In the genomic region with DNA sequence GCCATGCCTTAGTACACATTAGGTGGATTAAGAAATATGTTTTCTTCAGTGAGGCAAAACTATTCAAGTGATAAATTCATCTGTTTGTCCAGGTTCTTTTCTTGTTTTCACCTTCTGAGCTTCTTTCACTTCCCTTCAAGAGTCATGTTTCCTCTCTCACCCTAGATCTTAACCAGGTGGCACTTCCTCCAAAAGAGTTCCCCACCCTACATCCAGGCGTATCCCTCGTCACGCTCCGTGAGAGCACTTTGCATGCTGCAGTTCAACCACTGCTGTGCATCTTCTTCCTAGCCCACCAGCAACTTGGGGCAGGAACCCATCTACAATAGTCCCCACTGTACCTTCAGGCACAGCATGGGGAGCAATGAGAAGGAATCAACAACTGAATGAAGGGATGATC, we compare ENCODE assay signal across 10 cellular contexts. TPM values are rescaled to one million over a fixed set of nuclear protein-coding genes. Genes with fewer than 3 reads are reported as not detected.
A peak's percentile ranks its signal among the peaks of the same experiment; 100 is the strongest.
DNase-seq lines count a peak whose midpoint lies in the region; ATAC-seq and TF ChIP-seq lines count a peak whose summit lies in the region.
"Had no signal": no experiment of that assay in that cellular context is flagged by ENCODE, and none has a peak within 500 bp of the region (broad histone marks: within the 10 kb centered on the region; RNA-seq: fewer than 3 reads in every experiment).

No MANE protein-coding gene starts in this region.

- H3K9me3 ChIP-seq in H9 (ENCODE audit: control insufficient read depth, low read depth, low read length) = peaks cover 11% of the 10 kb centered on the region

- H4K8ac ChIP-seq in H9 (replicated peaks; ENCODE audit: insufficient read length, low read depth, low read length) = no peak overlapping the region

- peaks cover 40 to 54% (median 46%) of the 10 kb centered on the region in 3 experiments for H3K36me3 Mint-ChIP-seq in H9 (ENCODE audit: insufficient read depth in 1 of 3, low read depth in 3 of 3)
- H3K36me3 Mint-ChIP-seq in stimulated activated naive B cell treated with anti-CD40 and anti-IgM and Interleukin-4, amounts not matched to agents 10 μg/mL and 1 μg/mL and 100 μg/mL, for 72 hours = peaks cover 26 to 62% of the 10 kb centered on the region in 2 donors
- peaks cover 0 to 5% of the 10 kb centered on the region in 2 donors for H3K36me3 Mint-ChIP-seq in activated T-cell treated with anti-CD3 and anti-CD28 coated beads, Interleukin-2, amount 50 U/mL, for 72 hours (ENCODE audit: insufficient read depth in 2 of 2)

- peaks cover 11% of the 10 kb centered on the region for H3K4me1 ChIP-seq in H9 (ENCODE audit: insufficient read depth, low read length)

- peak overlapping the region; percentile 11 to 81 (median 41); a peak in 4 of 7 replicates for H3K27ac Mint-ChIP-seq in H9
- peak overlapping the region; percentile 95 for H3K27ac Mint-ChIP-seq in stimulated activated naive B cell treated with anti-CD40 and anti-IgM and Interleukin-4, amounts not matched to agents 10 μg/mL and 1 μg/mL and 100 μg/mL, for 72 hours
- no peak overlapping the region for H3K27ac Mint-ChIP-seq in activated T-cell treated with anti-CD3 and anti-CD28 coated beads, Interleukin-2, amount 50 U/mL, for 72 hours
- H3K27ac Mint-ChIP-seq: progenitor cell of endocrine pancreas had no signal

- no peak overlapping the region for H4K91ac ChIP-seq in H9 (ENCODE audit: insufficient read length, low read depth, low read length)

- H4K5ac ChIP-seq in H9 (ENCODE audit: insufficient read length, low read depth, low read length) = no peak overlapping the region

- H3K4me2 ChIP-seq in H9 (ENCODE audit: insufficient read depth, insufficient read length, low read length) = no peak overlapping the region

- no CpG with 5 or more reads among the region's 4 CpGs for WGBS in H9 (ENCODE audit: extremely low coverage, insufficient read length, low lambda C conversion rate)

- DNase-seq in GM19238 (ENCODE audit: insufficient read length, low spot score) (peak; percentile 23), H9 (no peak), COLO829 (ENCODE audit: low spot score) (no peak), DMS 273 (lab: John Stamatoyannopoulos, UW; ENCODE audit: unreplicated experiment) (no peak)
- peak; percentile 70 for DNase-seq in stimulated activated naive B cell treated with anti-CD40 and anti-IgM and Interleukin-4, amounts not matched to agents 10 μg/mL and 1 μg/mL and 100 μg/mL, for 72 hours
- DNase-seq in activated T-cell treated with anti-CD3 and anti-CD28 coated beads, Interleukin-2, amount 50 U/mL, for 72 hours = no peak
- DNase-seq: activated CD8-positive, alpha-beta memory T cell treated with anti-CD3 and anti-CD28 coated beads, Interleukin-2, amount 50 U/mL, for 4 hours; brain microvascular endothelial cell had no signal

- no peaks in the 10 kb centered on the region for H3K79me1 ChIP-seq in H9 (ENCODE audit: insufficient read depth, low read depth, low read length, poor library complexity, severe bottlenecking)

- H3K27ac ChIP-seq in H9 (ENCODE audit: insufficient read length, low read depth, low read length) = no peak overlapping the region
- H3K27ac ChIP-seq: brain microvascular endothelial cell had no signal

- H2BK15ac ChIP-seq in H9 (ENCODE audit: low read depth, low read length) = no peak overlapping the region

- no peak overlapping the region for H2AK5ac ChIP-seq in H9 (ENCODE audit: insufficient read length, low read length)

- no peak overlapping the region for H3K14ac ChIP-seq in H9 (ENCODE audit: insufficient read depth, low read length)

- peaks cover 58% of the 10 kb centered on the region for H3K79me2 ChIP-seq in H9 (ENCODE audit: insufficient read depth, low read length)

- H3K23me2 ChIP-seq in H9 (ENCODE audit: insufficient read length, low read depth, low read length, poor library complexity, severe bottlenecking) = no peaks in the 10 kb centered on the region

- ATAC-seq in HG03442 (IDR thresholded peaks at IDR 0.05; ENCODE audit: unreplicated experiment) = peak; percentile 75
- peak; percentile 86 to 90 for ATAC-seq in stimulated activated naive B cell treated with anti-CD40 and anti-IgM and Interleukin-4, amounts not matched to agents 10 μg/mL and 1 μg/mL and 100 μg/mL, for 72 hours (replicated peaks)
- no peak for ATAC-seq in activated T-cell treated with anti-CD3 and anti-CD28 coated beads, Interleukin-2, amount 50 U/mL, for 72 hours (replicated peaks in 1 of 2)

- no peak overlapping the region for H2BK120ac ChIP-seq in H9 (ENCODE audit: low read depth, low read length, poor library complexity, severe bottlenecking)

- no peaks in the 10 kb centered on the region for H4K20me1 ChIP-seq in H9 (ENCODE audit: control insufficient read depth, insufficient read depth, insufficient read length)

- no peak overlapping the region for H3K18ac ChIP-seq in H9 (ENCODE audit: insufficient read length, low read depth, low read length)

- no peak overlapping the region for H3K4ac ChIP-seq in H9 (ENCODE audit: low read depth, low read length)

- no peak overlapping the region for H3K56ac ChIP-seq in H9 (ENCODE audit: insufficient read length, low read depth, low read length)

- H3K4me3 Mint-ChIP-seq in H9 = no peak overlapping the region; a peak in 1 of 5 replicates
- peak overlapping the region; percentile 65 to 68 for H3K4me3 Mint-ChIP-seq in stimulated activated naive B cell treated with anti-CD40 and anti-IgM and Interleukin-4, amounts not matched to agents 10 μg/mL and 1 μg/mL and 100 μg/mL, for 72 hours
- H3K4me3 Mint-ChIP-seq in activated T-cell treated with anti-CD3 and anti-CD28 coated beads, Interleukin-2, amount 50 U/mL, for 72 hours = no peak overlapping the region

- no peak for TF ChIP-seq CTCF in H9 (conservative IDR thresholded peaks at IDR 0.05)

- H2BK5ac ChIP-seq in H9 (ENCODE audit: insufficient read length, low read length) = no peak overlapping the region

- peaks cover 29 to 35% of the 10 kb centered on the region in 2 experiments for H3K9me3 Mint-ChIP-seq in H9
- H3K9me3 Mint-ChIP-seq in stimulated activated naive B cell treated with anti-CD40 and anti-IgM and Interleukin-4, amounts not matched to agents 10 μg/mL and 1 μg/mL and 100 μg/mL, for 72 hours = peaks cover 19 to 33% of the 10 kb centered on the region in 2 donors
- H3K9me3 Mint-ChIP-seq in activated T-cell treated with anti-CD3 and anti-CD28 coated beads, Interleukin-2, amount 50 U/mL, for 72 hours = peaks cover 6 to 12% of the 10 kb centered on the region in 2 donors

- H2BK12ac ChIP-seq in H9 (ENCODE audit: insufficient read length, low read depth, low read length) = no peak overlapping the region

- H3K23ac ChIP-seq in H9 (ENCODE audit: insufficient read length, low read depth, low read length) = no peak overlapping the region

- H2AFZ ChIP-seq in H9 (ENCODE audit: low read length) = no peak overlapping the region

- peaks cover 37 to 39% of the 10 kb centered on the region in 2 experiments for H3K4me1 Mint-ChIP-seq in H9
- H3K4me1 Mint-ChIP-seq in stimulated activated naive B cell treated with anti-CD40 and anti-IgM and Interleukin-4, amounts not matched to agents 10 μg/mL and 1 μg/mL and 100 μg/mL, for 72 hours = peaks cover 48 to 77% of the 10 kb centered on the region in 2 donors
- peaks cover 5% of the 10 kb centered on the region for H3K4me1 Mint-ChIP-seq in activated T-cell treated with anti-CD3 and anti-CD28 coated beads, Interleukin-2, amount 50 U/mL, for 72 hours (ENCODE audit: low read depth)

- H2BK20ac ChIP-seq in H9 (ENCODE audit: low read depth, low read length, poor library complexity, severe bottlenecking) = no peak overlapping the region

- no peaks in the 10 kb centered on the region for H3K27me3 ChIP-seq in H9 (ENCODE audit: insufficient read depth, low read length)
- H3K27me3 ChIP-seq: brain microvascular endothelial cell had no signal

- H3K27me3 Mint-ChIP-seq in H9 (ENCODE audit: low read depth) = no peaks in the 10 kb centered on the region
- H3K27me3 Mint-ChIP-seq in stimulated activated naive B cell treated with anti-CD40 and anti-IgM and Interleukin-4, amounts not matched to agents 10 μg/mL and 1 μg/mL and 100 μg/mL, for 72 hours = no peaks in the 10 kb centered on the region
- peaks cover 45% of the 10 kb centered on the region for H3K27me3 Mint-ChIP-seq in activated T-cell treated with anti-CD3 and anti-CD28 coated beads, Interleukin-2, amount 50 U/mL, for 72 hours (ENCODE audit: low read depth)

- no peak overlapping the region for H3T11ph ChIP-seq in H9 (ENCODE audit: low read length)

- no peak overlapping the region for H3K9ac ChIP-seq in H9 (ENCODE audit: extremely low read depth, insufficient read length, low read length)

RNA-seq across cellular contexts. Expression of gene OSBPL10, which starts 28.9 kb away (rescaled TPM):
- total RNA-seq in H9 (2021) = 42.7 and 46.7 TPM in 2 replicates
- 1 to 10 TPM; 2.2 to 5.1 TPM for total RNA-seq in activated T-cell treated with anti-CD3 and anti-CD28 coated beads, Interleukin-2, amount 50 U/mL, for 72 hours

RNA-seq across cellular contexts. Expression of gene ZNF860, which starts 29.3 kb away (rescaled TPM):
- 2.1 and 2.6 TPM in 2 replicates for total RNA-seq in H9 (2021)
- under 1 TPM in 1 of 2 donors, not detected in 1; 0.14 TPM for total RNA-seq in activated T-cell treated with anti-CD3 and anti-CD28 coated beads, Interleukin-2, amount 50 U/mL, for 72 hours

Comparison
In these comparisons a context has a peak if more than half of its experiments do, and no peak if none do; other contexts are left out.
1. DNase-seq: peak in GM19238 (single experiment) and stimulated activated naive B cell treated with anti-CD40 and anti-IgM and Interleukin-4, amounts not matched to agents 10 μg/mL and 1 μg/mL and 100 μg/mL, for 72 hours (single experiment); none in H9 (single experiment), COLO829 (single experiment), activated T-cell treated with anti-CD3 and anti-CD28 coated beads, Interleukin-2, amount 50 U/mL, for 72 hours (0 of 2) and DMS 273 (single experiment).
2. H3K4me3 Mint-ChIP-seq: peak in stimulated activated naive B cell treated with anti-CD40 and anti-IgM and Interleukin-4, amounts not matched to agents 10 μg/mL and 1 μg/mL and 100 μg/mL, for 72 hours (2 of 2); none in H9 (0 of 2) and activated T-cell treated with anti-CD3 and anti-CD28 coated beads, Interleukin-2, amount 50 U/mL, for 72 hours (0 of 2).
3. ATAC-seq: peak in HG03442 (single experiment) and stimulated activated naive B cell treated with anti-CD40 and anti-IgM and Interleukin-4, amounts not matched to agents 10 μg/mL and 1 μg/mL and 100 μg/mL, for 72 hours (2 of 2); none in activated T-cell treated with anti-CD3 and anti-CD28 coated beads, Interleukin-2, amount 50 U/mL, for 72 hours (0 of 2).